8 cellular contexts compared by ENCODE assay signal in genomic region chr14:49173765-49174373, GRCh38.
DNase-seq lines count a peak whose midpoint lies in the region; FAIRE-seq and TF ChIP-seq lines count a peak whose summit lies in the region.

No MANE protein-coding gene starts in this region.

- H3K27ac ChIP-seq in AG04450 (ENCODE audit: low read depth, low read length): no peak overlapping the region
- no peak overlapping the region for H3K27ac ChIP-seq in HEK293 (ENCODE audit: extremely low read depth, low read depth, low read length)

- CTCF ChIA-PET in AG04450 (lab: Charles Lee) (interaction anchor here (0.6 to 0.7 kb wide), 6 partner anchors 130 to 1473 kb away, joined by 3 to 7 read pairs (median 4); no protein-coding TSS in a partner anchor), HEK293 (lab: Yijun Ruan, JAX) (interaction anchor here (0.6 to 1.2 kb wide), 10 partner anchors 13 to 1494 kb away, joined by 3 to 6 read pairs (median 4); no protein-coding TSS in a partner anchor)

- no peaks in the 10 kb centered on the region for H3K27me3 ChIP-seq in AG04450 (ENCODE audit: control insufficient read depth, insufficient read depth, low read length)

- H3K4me3 ChIP-seq in AG04450 (ENCODE audit: low read depth, low read length): no peak overlapping the region
- no peak overlapping the region for H3K4me3 ChIP-seq in HEK293 (ENCODE audit: low read depth, low read length)

- peak; percentile 59 for TF ChIP-seq CTCF in AG04450 (IDR thresholded peaks at IDR 0.05; ENCODE audit: low read depth, low read length)
- TF ChIP-seq CTCF in GM12872 (IDR thresholded peaks at IDR 0.05; ENCODE audit: insufficient read depth, low read depth, low read length): peak; percentile 74
- TF ChIP-seq CTCF in HEK293 (tag by site-specific recombination; IDR thresholded peaks at IDR 0.05): 0 out of 2 replicates have a peak, but pooled peaks have one; percentile 16

- no peaks in the 10 kb centered on the region for H3K36me3 ChIP-seq in HEK293 (ENCODE audit: control insufficient read depth in 2 of 2, insufficient read depth in 1 of 2, low read length in 2 of 2)

- H3K4me1 ChIP-seq in HEK293 (ENCODE audit: control insufficient read depth, insufficient read depth, low read length): no peaks in the 10 kb centered on the region

- peaks cover 7% of the 10 kb centered on the region for H3K9me3 ChIP-seq in AG04450 (ENCODE audit: control insufficient read depth, insufficient read depth, low read length)
- no peaks in the 10 kb centered on the region for H3K9me3 ChIP-seq in HEK293 (ENCODE audit: control insufficient read depth, insufficient read depth, low read depth, low read length)

- POLR2A ChIA-PET in AG04450 (lab: Yijun Ruan, JAX): no interaction called here
- POLR2A ChIA-PET in HEK293 (lab: Yijun Ruan, JAX): no interaction called here

- FAIRE-seq in RCC 7860 (lab: Jason Lieb, UNC): no peak

- DNase-seq in AG04450 (ENCODE audit: low read depth, low spot score): peak; percentile 16
- DNase-seq in Kasumi-1 (lab: John Stamatoyannopoulos, UW): peak; percentile 90 to 92
- DNase-seq in RCC 7860 (ENCODE audit: low spot score): peak; percentile 39
- peak; percentile 36 for DNase-seq in cerebellar cortex (ENCODE audit: low spot score)
- DNase-seq in medulla oblongata (ENCODE audit: extremely low spot score): peak; percentile 51
- DNase-seq in hippocampal formation (lab: John Stamatoyannopoulos, UW): no peak

TF ChIP-seq in HEK293, 187 proteins besides CTCF, POLR2A, EP300 and RAD21:
- TF ChIP-seq SETDB1 (IDR thresholded peaks at IDR 0.05; ENCODE audit: insufficient read length, low read length) (no peak), ZNF660 (tag by site-specific recombination; IDR thresholded peaks at IDR 0.05) (0 out of 2 replicates have a peak, but pooled peaks have one; percentile 34), ZXDB (tag by site-specific recombination; IDR thresholded peaks at IDR 0.05) (no peak), ZNF704 (tag by site-specific recombination; IDR thresholded peaks at IDR 0.05) (no peak), ZSCAN16 (tag by site-specific recombination; IDR thresholded peaks at IDR 0.05) (peak; percentile 80; the same call in 1 of the 2 replicates), ZFP69B (tag by site-specific recombination; IDR thresholded peaks at IDR 0.05) (no peak), PRDM4 (tag by site-specific recombination; IDR thresholded peaks at IDR 0.05) (no peak), ZNF654 (tag by site-specific recombination; IDR thresholded peaks at IDR 0.05; ENCODE audit: low read depth) (peak; percentile 80), KLF16 (tag by site-specific recombination; IDR thresholded peaks at IDR 0.05) (no peak)
TF ChIP-seq in HEK293: peak in this region for 3.

Comparison
In these comparisons a context has a peak if more than half of its experiments do, and no peak if none do; other contexts are left out.
1. DNase-seq: peak in AG04450 (single experiment), Kasumi-1 (2 of 2), RCC 7860 (single experiment), cerebellar cortex (single experiment) and medulla oblongata (single experiment); none in hippocampal formation (0 of 2).
2. CTCF ChIP-seq: peak in every context shown above with its lines; median percentile 74 in GM12872; 59 in AG04450; 16 in HEK293.